In genomic region chr14:46490150-46490769, GRCh38 we compare ENCODE assay signal across 9 cellular contexts.
DNase-seq lines count a peak whose midpoint lies in the region; ATAC-seq and TF ChIP-seq lines count a peak whose summit lies in the region.
"Had no signal": no experiment of that assay in that cellular context is flagged by ENCODE, and none has a peak within 500 bp of the region (broad histone marks: within the 10 kb centered on the region; RNA-seq: fewer than 3 reads in every experiment).

No MANE protein-coding gene starts in this region.

- H3K27me3 Mint-ChIP-seq in stimulated activated naive CD8-positive, alpha-beta T cell treated with anti-CD3 and anti-CD28 coated beads, Interleukin-15, amount 100 ng/mL, for 72 hours = no peaks in the 10 kb centered on the region

- no peak overlapping the region for H3K4me3 ChIP-seq in LNCaP clone FGC (ENCODE audit: low read depth, low read length)
- H3K4me3 ChIP-seq: SJSA1 had no signal

- intact Hi-C loops in left ventricle myocardium superior (cut with micrococcal nuclease) = no loop called here

- peaks cover 14 to 20% of the 10 kb centered on the region in 2 donors for H3K9me3 Mint-ChIP-seq in stimulated activated naive CD8-positive, alpha-beta T cell treated with anti-CD3 and anti-CD28 coated beads, Interleukin-15, amount 100 ng/mL, for 72 hours

- ATAC-seq in GM18505 (IDR thresholded peaks at IDR 0.05; ENCODE audit: unreplicated experiment) (peak; percentile 99), left ventricle myocardium superior (no peak)
- ATAC-seq in stimulated activated naive CD8-positive, alpha-beta T cell treated with anti-CD3 and anti-CD28 coated beads, Interleukin-15, amount 100 ng/mL, for 72 hours = no peak

- DNase-seq in H4 (ENCODE audit: low spot score) (peak; percentile 45), LNCaP clone FGC (ENCODE audit: low read depth) (no peak), epidermal melanocyte (ENCODE audit: insufficient read length, low spot score) (peak; percentile 15), left ventricle myocardium superior (no peak)
- no peak for DNase-seq in activated CD8-positive, alpha-beta memory T cell treated with anti-CD3 and anti-CD28 coated beads for 24 hours
- no peak for DNase-seq in stimulated activated naive CD8-positive, alpha-beta T cell treated with anti-CD3 and anti-CD28 coated beads, Interleukin-15, amount 100 ng/mL, for 72 hours
- no peak for DNase-seq in activated naive CD4-positive, alpha-beta T cell (lab: John Stamatoyannopoulos, UW)

- H3K4me3 Mint-ChIP-seq in stimulated activated naive CD8-positive, alpha-beta T cell treated with anti-CD3 and anti-CD28 coated beads, Interleukin-15, amount 100 ng/mL, for 72 hours = no peak overlapping the region

- peak; percentile 42; the same call in 1 of the 2 replicates for TF ChIP-seq CTCF in LNCaP clone FGC (IDR thresholded peaks at IDR 0.05; ENCODE audit: control insufficient read depth, extremely low read depth, insufficient read depth)

- no peaks in the 10 kb centered on the region for H3K4me1 Mint-ChIP-seq in stimulated activated naive CD8-positive, alpha-beta T cell treated with anti-CD3 and anti-CD28 coated beads, Interleukin-15, amount 100 ng/mL, for 72 hours

- H3K27ac Mint-ChIP-seq in stimulated activated naive CD8-positive, alpha-beta T cell treated with anti-CD3 and anti-CD28 coated beads, Interleukin-15, amount 100 ng/mL, for 72 hours = no peak overlapping the region

- TF ChIP-seq POLR2A in GM18505 (IDR thresholded peaks at IDR 0.05; ENCODE audit: borderline replicate concordance, extremely low read depth, insufficient read depth, insufficient read length) = no peak

Comparison
In these comparisons a context has a peak if more than half of its experiments do, and no peak if none do; other contexts are left out.
1. DNase-seq: peak in H4 (single experiment) and epidermal melanocyte (single experiment); none in LNCaP clone FGC (single experiment), activated CD8-positive, alpha-beta memory T cell treated with anti-CD3 and anti-CD28 coated beads for 24 hours (single experiment), stimulated activated naive CD8-positive, alpha-beta T cell treated with anti-CD3 and anti-CD28 coated beads, Interleukin-15, amount 100 ng/mL, for 72 hours (0 of 2), left ventricle myocardium superior (single experiment) and activated naive CD4-positive, alpha-beta T cell (0 of 4).